Comparison of ENCODE assay signal across 8 cellular contexts in genomic region chr7:106112118-106112971, GRCh38. TPM values are rescaled to one million over a fixed set of nuclear protein-coding genes. Genes with fewer than 3 reads are reported as not detected.
DNase-seq lines count a peak whose midpoint lies in the region; ATAC-seq and TF ChIP-seq lines count a peak whose summit lies in the region.

TSS of gene SYPL1 (minus strand) at chr7:106112312. CDS start at chr7:106112208, 104 bp downstream.

- H3K27me3 ChIP-seq in osteoblast (ENCODE audit: insufficient read depth, low read length) (no peaks in the 10 kb centered on the region), thoracic aorta (replicated peaks; ENCODE audit: insufficient read depth) (no peaks in the 10 kb centered on the region)

- DNase-seq in GM04504 (ENCODE audit: low read depth) (peak; percentile 82), HEK293T (ENCODE audit: extremely low spot score) (peak; percentile 86), NAMALWA (ENCODE audit: low spot score) (peak; percentile 98), SK-N-MC (ENCODE audit: low read depth, low spot score) (peak; percentile 56), glomerular endothelial cell (ENCODE audit: extremely low read depth, low read depth, low spot score) (no peak), osteoblast (ENCODE audit: insufficient read length, low spot score, missing footprints) (peak; percentile 98), thoracic aorta (ENCODE audit: low spot score) (peak; percentile 60)
- peak; percentile 92 for DNase-seq in activated naive CD4-positive, alpha-beta T cell treated with anti-CD3 and anti-CD28 coated beads, Interleukin-2, amount 50 U/mL, for 16 hours

- peak; percentile 93 for ATAC-seq in thoracic aorta (ENCODE audit: insufficient number of reproducible peaks, low FRiP score, low read depth)

- H3K4me3 ChIP-seq in SK-N-MC (peak within 1 kb of the TSS; percentile 99), osteoblast (ENCODE audit: insufficient read depth, low read length) (peak within 1 kb of the TSS; percentile 89), thoracic aorta (peak within 1 kb of the TSS; percentile 96)

- peak within 1 kb of the TSS; percentile 87 for H3K27ac ChIP-seq in SK-N-MC
- peak within 1 kb of the TSS; percentile 78 for H3K27ac ChIP-seq in osteoblast (ENCODE audit: low read depth, low read length)
- H3K27ac ChIP-seq in thoracic aorta: peak within 1 kb of the TSS; percentile 98 to 99

- CTCF ChIA-PET in HEK293T (lab: Yijun Ruan, JAX): interaction anchor here (1.0 kb wide), 1 partner anchor 32 kb away, joined by 3 read pairs; no protein-coding TSS in a partner anchor

- peaks cover 44% of the 10 kb centered on the region for H3K79me2 ChIP-seq in osteoblast (ENCODE audit: insufficient read depth, low read length)

- peak within 1 kb of the TSS; percentile 88 for H3K4me2 ChIP-seq in osteoblast (ENCODE audit: insufficient read depth, low read length)

- H3K36me3 ChIP-seq in SK-N-MC (ENCODE audit: insufficient read depth, low read length) (no peaks in the 10 kb centered on the region; the same call in none of the 2 replicates), osteoblast (ENCODE audit: insufficient read depth, low read length) (no peaks in the 10 kb centered on the region), thoracic aorta (no peaks in the 10 kb centered on the region)

- TF ChIP-seq CTCF in osteoblast (IDR thresholded peaks at IDR 0.05; ENCODE audit: extremely low read depth, low read depth, low read length) (no peak), thoracic aorta (IDR thresholded peaks at IDR 0.05) (no peak)

- H2AFZ ChIP-seq in osteoblast (ENCODE audit: low read length): peak within 1 kb of the TSS; percentile 89

- H4K20me1 ChIP-seq in osteoblast (ENCODE audit: insufficient read depth, low read length): peaks cover 5% of the 10 kb centered on the region

- H3K9ac ChIP-seq in SK-N-MC (ENCODE audit: insufficient read length): peak within 1 kb of the TSS; percentile 94

- H3K9me3 ChIP-seq in SK-N-MC (ENCODE audit: low read depth, low read length) (no peaks in the 10 kb centered on the region), osteoblast (ENCODE audit: low read depth, low read length) (no peaks in the 10 kb centered on the region), thoracic aorta (no peaks in the 10 kb centered on the region)

- POLR2A ChIA-PET in HEK293T (lab: Yijun Ruan, JAX): interaction anchor here (0.8 to 2.2 kb wide), 7 partner anchors 9 to 47 kb away, joined by 3 to 13 read pairs (median 3); no protein-coding TSS in a partner anchor

- H3K4me1 ChIP-seq in osteoblast (ENCODE audit: insufficient read depth, low read length) (peaks cover 13% of the 10 kb centered on the region), thoracic aorta (ENCODE audit: control insufficient read depth in 1 of 2, low read depth in 2 of 2) (peaks cover 15 to 38% of the 10 kb centered on the region in 2 donors)

TF ChIP-seq in HEK293T, 16 proteins besides CTCF, POLR2A, EP300 and RAD21:
- no peak for TF ChIP-seq FOXA1 (IDR thresholded peaks at IDR 0.05)
- peak; percentile 82 for TF ChIP-seq L3MBTL2 (conservative IDR thresholded peaks at IDR 0.05)
- TF ChIP-seq SP1 (IDR thresholded peaks at IDR 0.05): peak; percentile 99
- no peak for TF ChIP-seq SUZ12 (IDR thresholded peaks at IDR 0.05)
- TF ChIP-seq CTBP1 (IDR thresholded peaks at IDR 0.05; ENCODE audit: borderline replicate concordance): no peak
- TF ChIP-seq NFRKB (IDR thresholded peaks at IDR 0.05): no peak
- TF ChIP-seq LEF1 (IDR thresholded peaks at IDR 0.05; ENCODE audit: borderline replicate concordance): no peak
- no peak for TF ChIP-seq BHLHE40 (IDR thresholded peaks at IDR 0.05; ENCODE audit: borderline replicate concordance)
TF ChIP-seq in HEK293T: peak in this region for 2.

RNA-seq across cellular contexts. Expression of gene SYPL1, which starts in this region (rescaled TPM):
- total RNA-seq in glomerular endothelial cell: 56.7 and 72.2 TPM in 2 replicates
- 36.9 and 39.5 TPM in 2 replicates for total RNA-seq in osteoblast
- 10 to 100 TPM; 47.1 to 82.1 TPM for total RNA-seq in thoracic aorta
